ENCODE assay signal across 1 cellular context in genomic region chr3:129625071-129625874, GRCh38.
TF ChIP-seq lines count a peak whose summit lies in the region.

No MANE protein-coding gene starts in this region.

TF ChIP-seq in A549, 52 proteins besides CTCF, POLR2A, EP300 and RAD21 (continued from another document):
- TF ChIP-seq NR3C1 (IDR thresholded peaks at IDR 0.05), result no peak
- no peak for TF ChIP-seq GATA3 (IDR thresholded peaks at IDR 0.05; ENCODE audit: borderline replicate concordance)
- TF ChIP-seq KDM5A (IDR thresholded peaks at IDR 0.05), result no peak
- TF ChIP-seq JUNB (IDR thresholded peaks at IDR 0.05), result no peak
- no peak for TF ChIP-seq USF2 (IDR thresholded peaks at IDR 0.05)
- TF ChIP-seq CHD4 (IDR thresholded peaks at IDR 0.05; ENCODE audit: borderline replicate concordance), result no peak
- no peak for TF ChIP-seq CBX2 (IDR thresholded peaks at IDR 0.05; ENCODE audit: borderline replicate concordance, low read depth)
- TF ChIP-seq RCOR1 (IDR thresholded peaks at IDR 0.05; ENCODE audit: low read depth, low read length), result no peak
- no peak for TF ChIP-seq MYC (IDR thresholded peaks at IDR 0.05; ENCODE audit: borderline replicate concordance, low read length)
- no peak for TF ChIP-seq HMGXB4 (CRISPR knock-in tag; IDR thresholded peaks at IDR 0.05; ENCODE audit: borderline replicate concordance)
- TF ChIP-seq HES2 (IDR thresholded peaks at IDR 0.05), result no peak
- TF ChIP-seq PBX3 (IDR thresholded peaks at IDR 0.05), result no peak
- TF ChIP-seq ZC3H11A (IDR thresholded peaks at IDR 0.05), result no peak
- no peak for TF ChIP-seq ZSCAN20 (CRISPR knock-in tag; IDR thresholded peaks at IDR 0.05)
